Comparison of ENCODE assay signal across 18 cellular contexts in genomic region chr13:113023694-113024430, GRCh38. TPM values are rescaled to one million over a fixed set of nuclear protein-coding genes. Genes with fewer than 3 reads are reported as not detected.
A peak's percentile ranks its signal among the peaks of the same experiment; 100 is the strongest.
DNase-seq lines count a peak whose midpoint lies in the region; ATAC-seq and TF ChIP-seq lines count a peak whose summit lies in the region.
"Had no signal": no experiment of that assay in that cellular context is flagged by ENCODE, and none has a peak within 500 bp of the region (broad histone marks: within the 10 kb centered on the region; RNA-seq: fewer than 3 reads in every experiment).

No MANE protein-coding gene starts in this region.

- H4K20me1 ChIP-seq in H9 (ENCODE audit: control insufficient read depth, insufficient read depth, insufficient read length): no peaks in the 10 kb centered on the region

- no peak overlapping the region for H3T11ph ChIP-seq in H9 (ENCODE audit: low read length)

- no peak overlapping the region for H4K5ac ChIP-seq in H9 (ENCODE audit: insufficient read length, low read depth, low read length)

- H2BK120ac ChIP-seq in H9 (ENCODE audit: low read depth, low read length, poor library complexity, severe bottlenecking) (no peak overlapping the region), neuronal stem cell (ENCODE audit: low read depth, low read length) (peak overlapping the region; percentile 90)

- H2BK15ac ChIP-seq in H9 (ENCODE audit: low read depth, low read length) (no peak overlapping the region), neuronal stem cell (ENCODE audit: low read length) (peak overlapping the region; percentile 72)

- H3K36me3 Mint-ChIP-seq in H9 (ENCODE audit: insufficient read depth in 1 of 3, low read depth in 3 of 3): no peaks in the 10 kb centered on the region; a peak in 1 of 7 replicates
- H3K36me3 Mint-ChIP-seq in WTC11: no peaks in the 10 kb centered on the region
- H3K36me3 Mint-ChIP-seq in T-helper 2 cell treated with Interferon-gamma antibody and Interleukin-4, amounts not matched to agents 5 μg/mL and 100 μg/mL, for 36 hours (ENCODE audit: low read depth): no peaks in the 10 kb centered on the region
- H3K36me3 Mint-ChIP-seq: CD4-positive, CD25-positive, alpha-beta regulatory T cell had no signal

- H3K27me3 ChIP-seq in H9 (ENCODE audit: insufficient read depth, low read length) (no peaks in the 10 kb centered on the region), neuronal stem cell (ENCODE audit: control insufficient read depth in 3 of 3, insufficient read depth in 3 of 3, low read depth in 1 of 3, low read length in 3 of 3) (no peaks in the 10 kb centered on the region)
- no peaks in the 10 kb centered on the region for H3K27me3 ChIP-seq in effector memory CD4-positive, alpha-beta T cell (replicated peaks; ENCODE audit: control insufficient read depth, insufficient read depth, low read length, poor library complexity, severe bottlenecking)

- H4K91ac ChIP-seq in H9 (ENCODE audit: insufficient read length, low read depth, low read length) (no peak overlapping the region), neuronal stem cell (ENCODE audit: low read depth, low read length, poor library complexity) (peak overlapping the region; percentile 99)

- H2AK5ac ChIP-seq in H9 (ENCODE audit: insufficient read length, low read length) (no peak overlapping the region), neuronal stem cell (ENCODE audit: low read depth, low read length) (peak overlapping the region; percentile 99)

- H3K4me1 ChIP-seq in H9 (ENCODE audit: insufficient read depth, low read length) (no peaks in the 10 kb centered on the region; the same call in 1 of the 2 replicates), neuronal stem cell (ENCODE audit: control insufficient read depth in 2 of 2, insufficient read depth in 1 of 2, low read depth in 1 of 2, low read length in 2 of 2) (peaks cover 25 to 32% of the 10 kb centered on the region in 2 donors)
- no peaks in the 10 kb centered on the region for H3K4me1 ChIP-seq in effector memory CD4-positive, alpha-beta T cell (ENCODE audit: control insufficient read depth, insufficient read depth, low read length, poor library complexity, severe bottlenecking)
- H3K4me1 ChIP-seq: A549 had no signal

- no peaks in the 10 kb centered on the region for H3K23me2 ChIP-seq in H9 (ENCODE audit: insufficient read length, low read depth, low read length, poor library complexity, severe bottlenecking)

- CTCF ChIA-PET in WTC11 (lab: Charles Lee): interaction anchor here (1.1 to 3.2 kb wide), 3 partner anchors 21 to 81 kb away, joined by 4 to 10 read pairs (median 9); partner anchors contain the start of gene MCF2L

- no peak overlapping the region for H3K4me3 ChIP-seq in neuronal stem cell (ENCODE audit: low read length in 2 of 2)
- H3K4me3 ChIP-seq in effector memory CD4-positive, alpha-beta T cell (ENCODE audit: insufficient read depth, low read depth, low read length, poor library complexity, severe bottlenecking): no peak overlapping the region
- H3K4me3 ChIP-seq: A549, GM12878, SJSA1 had no signal

- H3K27ac Mint-ChIP-seq in H9 (no peak overlapping the region; a peak in 1 of 7 replicates), WTC11 (peak overlapping the region; percentile 65)
- H3K27ac Mint-ChIP-seq in T-helper 2 cell treated with Interferon-gamma antibody and Interleukin-4, amounts not matched to agents 5 μg/mL and 100 μg/mL, for 36 hours: no peak overlapping the region
- H3K27ac Mint-ChIP-seq: CD4-positive, CD25-positive, alpha-beta regulatory T cell had no signal

- no peaks in the 10 kb centered on the region for H3K79me2 ChIP-seq in H9 (ENCODE audit: insufficient read depth, low read length)

- ATAC-seq in WTC11 (no peak), left lobe of liver (peak; percentile 95), GM18502 (IDR thresholded peaks at IDR 0.05; ENCODE audit: poor library complexity, unreplicated experiment) (no peak)
- ATAC-seq: GM12878 had no signal

- H2AFZ ChIP-seq in H9 (ENCODE audit: low read length) (no peak overlapping the region), neuronal stem cell (ENCODE audit: low read length) (peak overlapping the region; percentile 65)

- H3K18ac ChIP-seq in H9 (ENCODE audit: insufficient read length, low read depth, low read length) (peak overlapping the region; percentile 67), neuronal stem cell (ENCODE audit: low read length) (peak overlapping the region; percentile 100)

- H2BK12ac ChIP-seq in H9 (ENCODE audit: insufficient read length, low read depth, low read length): no peak overlapping the region
- peak overlapping the region; percentile 48 for H2BK12ac ChIP-seq in neuronal stem cell (ENCODE audit: low read length)

- H3K4me1 Mint-ChIP-seq in H9: peaks cover 13 to 21% of the 10 kb centered on the region in 2 experiments
- peaks cover 18% of the 10 kb centered on the region for H3K4me1 Mint-ChIP-seq in WTC11
- H3K4me1 Mint-ChIP-seq in T-helper 2 cell treated with Interferon-gamma antibody and Interleukin-4, amounts not matched to agents 5 μg/mL and 100 μg/mL, for 36 hours (ENCODE audit: low read depth): no peaks in the 10 kb centered on the region

- DNase-seq in H9 (no peak), WTC11 (ENCODE audit: low spot score) (no peak), left lobe of liver (ENCODE audit: low spot score) (peak; percentile 83), neuronal stem cell (ENCODE audit: low spot score) (no peak), NCI-H2171 (lab: John Stamatoyannopoulos, UW) (no peak)
- DNase-seq in effector memory CD4-positive, alpha-beta T cell: no peak
- no peak for DNase-seq in T-helper 2 cell treated with Interferon-gamma antibody and Interleukin-4, amounts not matched to agents 5 μg/mL and 100 μg/mL, for 36 hours (ENCODE audit: low spot score)
- DNase-seq: Calu3; CD4-positive, CD25-positive, alpha-beta regulatory T cell; MM.1S; NCI-H1105; NCI-H2029; NCI-H524 had no signal

- H2BK5ac ChIP-seq in H9 (ENCODE audit: insufficient read length, low read length) (no peak overlapping the region), neuronal stem cell (ENCODE audit: low read length) (peak overlapping the region; percentile 89)

- POLR2A ChIA-PET in WTC11 (lab: Charles Lee): no interaction called here

- H3K9ac ChIP-seq in H9 (ENCODE audit: extremely low read depth, insufficient read length, low read length) (no peak overlapping the region), neuronal stem cell (ENCODE audit: low read depth, low read length, poor library complexity) (peak overlapping the region; percentile 74)

- no peak overlapping the region for H3K56ac ChIP-seq in H9 (ENCODE audit: insufficient read length, low read depth, low read length)

- WGBS in H9 (ENCODE audit: extremely low coverage, insufficient read length, low lambda C conversion rate): no CpG with 5 or more reads among the region's 16 CpGs
- WGBS in neuronal stem cell (ENCODE audit: extremely low coverage in 2 of 2, insufficient read length in 2 of 2, insufficient replicate concordance in 1 of 2), 2 donors: no CpG with 5 or more reads among the region's 16 CpGs

- H3K9me3 Mint-ChIP-seq in H9 (no peaks in the 10 kb centered on the region), WTC11 (no peaks in the 10 kb centered on the region)
- H3K9me3 Mint-ChIP-seq in T-helper 2 cell treated with Interferon-gamma antibody and Interleukin-4, amounts not matched to agents 5 μg/mL and 100 μg/mL, for 36 hours: no peaks in the 10 kb centered on the region
- H3K9me3 Mint-ChIP-seq: CD4-positive, CD25-positive, alpha-beta regulatory T cell had no signal

- no peaks in the 10 kb centered on the region for H3K9me3 ChIP-seq in H9 (ENCODE audit: control insufficient read depth, low read depth, low read length)
- H3K9me3 ChIP-seq in neuronal stem cell (replicated peaks in 1 of 2; ENCODE audit: control insufficient read depth in 2 of 2, insufficient read depth in 1 of 2, low read depth in 1 of 2, low read length in 2 of 2): peaks cover 7 to 11% of the 10 kb centered on the region in 2 donors
- H3K9me3 ChIP-seq in effector memory CD4-positive, alpha-beta T cell (ENCODE audit: control insufficient read depth, low read length): no peaks in the 10 kb centered on the region
- H3K9me3 ChIP-seq: A549, SJSA1 had no signal

- no peak overlapping the region for H3K4me3 Mint-ChIP-seq in H9
- H3K4me3 Mint-ChIP-seq in WTC11: no peak overlapping the region
- H3K4me3 Mint-ChIP-seq in T-helper 2 cell treated with Interferon-gamma antibody and Interleukin-4, amounts not matched to agents 5 μg/mL and 100 μg/mL, for 36 hours: no peak overlapping the region
- H3K4me3 Mint-ChIP-seq: CD4-positive, CD25-positive, alpha-beta regulatory T cell had no signal

- H2BK20ac ChIP-seq in H9 (ENCODE audit: low read depth, low read length, poor library complexity, severe bottlenecking): no peak overlapping the region

- H3K79me1 ChIP-seq in H9 (ENCODE audit: insufficient read depth, low read depth, low read length, poor library complexity, severe bottlenecking): no peaks in the 10 kb centered on the region
- H3K79me1 ChIP-seq in neuronal stem cell (ENCODE audit: low read depth, low read length): peaks cover 4% of the 10 kb centered on the region

- no peak overlapping the region for H3K4me2 ChIP-seq in H9 (ENCODE audit: insufficient read depth, insufficient read length, low read length)
- H3K4me2 ChIP-seq in neuronal stem cell (ENCODE audit: insufficient read depth, low read length, poor library complexity, severe bottlenecking): no peak overlapping the region
- H3K4me2 ChIP-seq: A549 had no signal

- H3K36me3 ChIP-seq in neuronal stem cell (replicated peaks in 1 of 2; ENCODE audit: control insufficient read depth in 2 of 2, insufficient read depth in 2 of 2, low read length in 2 of 2): peaks cover 11 to 26% of the 10 kb centered on the region in 2 donors
- H3K36me3 ChIP-seq in effector memory CD4-positive, alpha-beta T cell (ENCODE audit: control insufficient read depth, insufficient read depth, low read length): no peaks in the 10 kb centered on the region
- H3K36me3 ChIP-seq: SJSA1 had no signal

- no peak for TF ChIP-seq CTCF in H9 (conservative IDR thresholded peaks at IDR 0.05)
- no peak for TF ChIP-seq CTCF in WTC11 (IDR thresholded peaks at IDR 0.05)

- H4K8ac ChIP-seq in H9 (replicated peaks; ENCODE audit: insufficient read length, low read depth, low read length): no peak overlapping the region
- peak overlapping the region; percentile 92 for H4K8ac ChIP-seq in neuronal stem cell (ENCODE audit: low read depth, low read length)

- H3K27ac ChIP-seq in H9 (ENCODE audit: insufficient read length, low read depth, low read length) (no peak overlapping the region), neuronal stem cell (replicated peaks; ENCODE audit: low read length) (peak overlapping the region; percentile 96)
- H3K27ac ChIP-seq in effector memory CD4-positive, alpha-beta T cell (ENCODE audit: insufficient read depth, low read length, poor library complexity, severe bottlenecking): no peak overlapping the region
- H3K27ac ChIP-seq: A549, RWPE1, SJSA1 had no signal

- H3K27me3 Mint-ChIP-seq in H9 (ENCODE audit: low read depth): peaks cover 6% of the 10 kb centered on the region
- no peaks in the 10 kb centered on the region for H3K27me3 Mint-ChIP-seq in WTC11 (ENCODE audit: low read depth)
- no peaks in the 10 kb centered on the region for H3K27me3 Mint-ChIP-seq in T-helper 2 cell treated with Interferon-gamma antibody and Interleukin-4, amounts not matched to agents 5 μg/mL and 100 μg/mL, for 36 hours (ENCODE audit: low read depth)
- H3K27me3 Mint-ChIP-seq: CD4-positive, CD25-positive, alpha-beta regulatory T cell had no signal

- peak overlapping the region; percentile 32 for H3K14ac ChIP-seq in H9 (ENCODE audit: insufficient read depth, low read length)
- peak overlapping the region; percentile 100 for H3K14ac ChIP-seq in neuronal stem cell (ENCODE audit: low read length)

- no peak overlapping the region for H3K23ac ChIP-seq in H9 (ENCODE audit: insufficient read length, low read depth, low read length)
- peak overlapping the region; percentile 16 for H3K23ac ChIP-seq in neuronal stem cell (ENCODE audit: low read depth, low read length, poor library complexity)

- H3K4ac ChIP-seq in H9 (ENCODE audit: low read depth, low read length) (no peak overlapping the region), neuronal stem cell (ENCODE audit: low read length) (peak overlapping the region; percentile 86)

RNA-seq across cellular contexts. Expression of gene MCF2L, which starts 54.8 kb away (rescaled TPM):
- 17.0 and 18.5 TPM in 2 replicates for total RNA-seq in H9 (2021)
- total RNA-seq in WTC11 (2021): 34.8 to 35.4 TPM (median 34.9 TPM) in 3 replicates
- total RNA-seq in left lobe of liver: 14.9 TPM
- 20.8 TPM for polyA plus RNA-seq in neuronal stem cell (2013, experiment 1 of 2)
- polyA plus RNA-seq in neuronal stem cell (2013, experiment 2 of 2): 20.3 TPM
